17 cellular contexts compared by ENCODE assay signal in genomic region chr3:77041156-77041696, GRCh38. TPM values are rescaled to one million over a fixed set of nuclear protein-coding genes. Genes with fewer than 3 reads are reported as not detected.
DNase-seq lines count a peak whose midpoint lies in the region; ATAC-seq and TF ChIP-seq lines count a peak whose summit lies in the region.
"Had no signal": no experiment of that assay in that cellular context is flagged by ENCODE, and none has a peak within 500 bp of the region (broad histone marks: within the 10 kb centered on the region; RNA-seq: fewer than 3 reads in every experiment).

No MANE protein-coding gene starts in this region.

- peaks cover 10% of the 10 kb centered on the region for H3K27me3 Mint-ChIP-seq in GM23338 (ENCODE audit: insufficient read depth, low read depth, poor library complexity)
- H3K27me3 Mint-ChIP-seq in nephron progenitor cell (ENCODE audit: low read depth, poor library complexity) = no peaks in the 10 kb centered on the region

- H2AFZ ChIP-seq in GM23338 (no peak overlapping the region), GM23248 (no peak overlapping the region)

- peak overlapping the region; percentile 88 for H3K4me2 ChIP-seq in GM23338
- no peak overlapping the region for H3K4me2 ChIP-seq in GM23248 (ENCODE audit: unreplicated experiment)

- H3K27me3 ChIP-seq in GM23338 (ENCODE audit: insufficient read depth) (peaks cover 34% of the 10 kb centered on the region), ectodermal cell (ENCODE audit: control insufficient read depth, insufficient read depth, low read length, poor library complexity, severe bottlenecking) (peaks cover 21% of the 10 kb centered on the region), GM23248 (replicated peaks; ENCODE audit: insufficient read depth) (peaks cover 49% of the 10 kb centered on the region)

- H3K9me2 ChIP-seq in GM23338 (ENCODE audit: insufficient read depth) (no peaks in the 10 kb centered on the region), GM23248 (ENCODE audit: insufficient read depth) (no peaks in the 10 kb centered on the region)

- no peak overlapping the region for H3K27ac ChIP-seq in GM23338 (ENCODE audit: low read depth)
- no peak overlapping the region for H3K27ac ChIP-seq in ectodermal cell (ENCODE audit: insufficient read depth, low read depth, low read length, poor library complexity, severe bottlenecking)
- no peak overlapping the region for H3K27ac ChIP-seq in GM23248
- H3K27ac ChIP-seq: stomach had no signal

- H3K4me1 ChIP-seq in GM23338 (ENCODE audit: insufficient read depth) = peaks cover 18% of the 10 kb centered on the region
- no peaks in the 10 kb centered on the region for H3K4me1 ChIP-seq in ectodermal cell (ENCODE audit: control insufficient read depth, insufficient read depth, low read length)
- H3K4me1 ChIP-seq in GM23248 (ENCODE audit: insufficient read depth) = peaks cover 7% of the 10 kb centered on the region; the same call in 1 of the 2 replicates

- H3K27ac Mint-ChIP-seq in GM23338 (no peak overlapping the region), nephron progenitor cell (no peak overlapping the region)
- H3K27ac Mint-ChIP-seq: CD14-positive monocyte, naive B cell, T-helper 17 cell had no signal

- H3K36me3 Mint-ChIP-seq in GM23338 (ENCODE audit: low read depth) = no peaks in the 10 kb centered on the region; the same call in 2 of the 3 replicates
- no peaks in the 10 kb centered on the region for H3K36me3 Mint-ChIP-seq in nephron progenitor cell (ENCODE audit: low read depth)
- H3K36me3 Mint-ChIP-seq: CD14-positive monocyte had no signal

- WGBS in ectodermal cell, 2 experiments = 64 to 66% methylated on average over 6 of the region's 6 CpGs
- WGBS in GM23248 (ENCODE audit: low coverage in 1 of 2, low lambda C conversion rate in 2 of 2, missing lambda C conversion rate in 2 of 2), 2 experiments = 8 to 19% methylated on average over 6 of the region's 6 CpGs

- DNase-seq in GM23338 (ENCODE audit: low spot score) = no peak
- DNase-seq in NCI-H345 treated with DMSO at 0.1 percent for 48 hours (lab: John Stamatoyannopoulos, UW; ENCODE audit: unreplicated experiment) = peak; percentile 23
- DNase-seq in nephron progenitor cell = no peak
- no peak for DNase-seq in NCI-H1694 treated with DMSO at 0.1 percent for 48 hours (lab: John Stamatoyannopoulos, UW)
- DNase-seq in DMS153 (lab: John Stamatoyannopoulos, UW) = no peak
- no peak for DNase-seq in GM23248
- DNase-seq: activated CD4-positive, alpha-beta T cell treated with anti-CD3 and anti-CD28 coated beads, Interleukin-2, amount 50 U/mL, for 48 hours; foreskin melanocyte; GDM1; naive B cell; NCI-H2107; stomach; T-helper 17 cell had no signal

- H4K20me1 ChIP-seq in GM23338 (replicated peaks; ENCODE audit: insufficient read depth) (no peaks in the 10 kb centered on the region), GM23248 (ENCODE audit: insufficient read depth) (no peaks in the 10 kb centered on the region)

- H3F3A ChIP-seq in GM23338 (replicated peaks; ENCODE audit: low read depth) (no peaks in the 10 kb centered on the region), GM23248 (ENCODE audit: insufficient read depth) (no peaks in the 10 kb centered on the region)

- peak overlapping the region; percentile 86 for H3K4me3 Mint-ChIP-seq in GM23338
- H3K4me3 Mint-ChIP-seq in nephron progenitor cell = peak overlapping the region; percentile 91
- H3K4me3 Mint-ChIP-seq: T-helper 17 cell had no signal

- no peak overlapping the region for H3K9ac ChIP-seq in GM23248

- ATAC-seq in GM23338 (no peak), HG02973 (IDR thresholded peaks at IDR 0.05; ENCODE audit: unreplicated experiment) (no peak)
- ATAC-seq: Panc1, T-helper 17 cell had no signal

- no peaks in the 10 kb centered on the region for H3K9me3 Mint-ChIP-seq in GM23338
- H3K9me3 Mint-ChIP-seq in nephron progenitor cell = no peaks in the 10 kb centered on the region

- no peaks in the 10 kb centered on the region for H3K79me2 ChIP-seq in GM23338 (replicated peaks; ENCODE audit: insufficient read depth)
- H3K79me2 ChIP-seq in GM23248 (ENCODE audit: insufficient read depth) = no peaks in the 10 kb centered on the region

- TF ChIP-seq CTCF in GM23338 (conservative IDR thresholded peaks at IDR 0.05; ENCODE audit: low read depth in 2 of 2) (no peak), nephron progenitor cell (IDR thresholded peaks at IDR 0.05) (no peak)

- in situ Hi-C loops in GM23248 (cut with MboI) = loop anchor here (25.0 kb wide), 1 partner anchor 1571 kb away; no protein-coding TSS in a partner anchor

- H3K9me3 ChIP-seq in ectodermal cell (ENCODE audit: control insufficient read depth, low read length) (no peaks in the 10 kb centered on the region), GM23248 (ENCODE audit: low read depth) (no peaks in the 10 kb centered on the region)
- H3K9me3 ChIP-seq: stomach had no signal

- H3K4me1 Mint-ChIP-seq in GM23338 (peaks cover 17% of the 10 kb centered on the region), nephron progenitor cell (peaks cover 35% of the 10 kb centered on the region)
- H3K4me1 Mint-ChIP-seq: CD14-positive monocyte, T-helper 17 cell had no signal

- H3K4me3 ChIP-seq in GM23338 = peak overlapping the region; percentile 69
- peak overlapping the region; percentile 63 for H3K4me3 ChIP-seq in ectodermal cell (ENCODE audit: insufficient read depth, low read depth, low read length)
- H3K4me3 ChIP-seq in GM23248 = no peak overlapping the region

- no peaks in the 10 kb centered on the region for H3K36me3 ChIP-seq in GM23338 (ENCODE audit: insufficient read depth)
- no peaks in the 10 kb centered on the region for H3K36me3 ChIP-seq in ectodermal cell (ENCODE audit: control insufficient read depth, insufficient read depth, low read length)
- no peaks in the 10 kb centered on the region for H3K36me3 ChIP-seq in GM23248 (ENCODE audit: low read depth)
- H3K36me3 ChIP-seq: stomach had no signal

TF ChIP-seq in GM23338, 12 proteins besides CTCF, POLR2A, EP300 and RAD21 (continues in another document):
- TF ChIP-seq NANOG (IDR thresholded peaks at IDR 0.05; ENCODE audit: borderline replicate concordance) (no peak), EZH2 (IDR thresholded peaks at IDR 0.05; ENCODE audit: low read depth, unreplicated experiment) (no peak), STAT1 (IDR thresholded peaks at IDR 0.05; ENCODE audit: unreplicated experiment) (no peak), POLR2AphosphoS5 (IDR thresholded peaks at IDR 0.05; ENCODE audit: low read depth) (no peak), ETS1 (IDR thresholded peaks at IDR 0.05) (no peak), ZNF331 (CRISPR knock-in tag; IDR thresholded peaks at IDR 0.05; ENCODE audit: low read depth) (no peak), ZNF114 (CRISPR knock-in tag; IDR thresholded peaks at IDR 0.05) (no peak), REST (IDR thresholded peaks at IDR 0.05; ENCODE audit: unreplicated experiment) (no peak), EZH2phosphoT487 (IDR thresholded peaks at IDR 0.05; ENCODE audit: unreplicated experiment) (no peak), CREB1 (CRISPR knock-in tag; IDR thresholded peaks at IDR 0.05; ENCODE audit: low read depth) (no peak)

RNA-seq across cellular contexts. Expression of gene ROBO2, which starts 1.3 kb away (rescaled TPM):
- 4.3 and 7.8 TPM in 2 replicates for total RNA-seq in GM23338 (2014; rRNA removed; shearing (Covaris generic))
- polyA plus RNA-seq in GM23338 (2016; fragmentation: Nextera tagmentation; extraction: Ambion mirVana) (1.1 and 1.5 TPM in 2 replicates), GM23248 (2016; fragmentation: Nextera tagmentation; extraction: Ambion mirVana) (0.05 TPM in 1 of 2 replicates, not detected in the other)
- polyA plus RNA-seq in ectodermal cell (2013, experiment 1 of 4) = 8.2 TPM
- polyA plus RNA-seq in ectodermal cell (2013, experiment 2 of 4) = 8.7 TPM
- polyA plus RNA-seq in ectodermal cell (2013, experiment 3 of 4) = 8.1 TPM
- 10.3 TPM for polyA plus RNA-seq in ectodermal cell (2013, experiment 4 of 4)
- under 0.01 TPM in 1 of 2 replicates, not detected in the other for total RNA-seq in GM23248 (2014; rRNA removed; shearing (Covaris generic))
- total RNA-seq: T-helper 17 cell had no signal
- polyA plus RNA-seq: CD14-positive monocyte had no signal
